12 cellular contexts compared by ENCODE assay signal in genomic region chr9:109705515-109705914, GRCh38.
DNase-seq lines count a peak whose midpoint lies in the region; ATAC-seq and TF ChIP-seq lines count a peak whose summit lies in the region.
"Had no signal": no experiment of that assay in that cellular context is flagged by ENCODE, and none has a peak within 500 bp of the region (broad histone marks: within the 10 kb centered on the region; RNA-seq: fewer than 3 reads in every experiment).

No MANE protein-coding gene starts in this region.

- intact Hi-C loops in activated T-helper 2 cell treated with anti-CD3 and anti-CD28 coated beads, Interferon-gamma antibody, Interleukin-2, Interleukin-4, amounts not matched to agents 10 μg/mL and 5 μg/mL and 100 μg/mL, durations not matched to agents 14 hours and 24 hours and 36 hours (cut with micrococcal nuclease): no loop called here
- intact Hi-C loops in activated CD8-positive, alpha-beta T cell treated with anti-CD3 and anti-CD28 coated beads for 36 hours (cut with micrococcal nuclease): no loop called here

- H3K79me2 ChIP-seq in GM23338 (replicated peaks; ENCODE audit: insufficient read depth): no peaks in the 10 kb centered on the region

- H3K27me3 ChIP-seq in GM23338 (ENCODE audit: insufficient read depth) (no peaks in the 10 kb centered on the region), liver (ENCODE audit: control insufficient read depth in 4 of 4, insufficient read depth in 4 of 4, low read length in 3 of 4) (no peaks in the 10 kb centered on the region)
- H3K27me3 ChIP-seq: SJCRH30 had no signal

- H3K27ac Mint-ChIP-seq in GM23338: no peak overlapping the region
- H3K27ac Mint-ChIP-seq in activated T-helper 2 cell treated with anti-CD3 and anti-CD28 coated beads, Interferon-gamma antibody, Interleukin-2, Interleukin-4, amounts not matched to agents 10 μg/mL and 5 μg/mL and 100 μg/mL, durations not matched to agents 14 hours and 24 hours and 36 hours: no peak overlapping the region
- no peak overlapping the region for H3K27ac Mint-ChIP-seq in activated CD8-positive, alpha-beta T cell treated with anti-CD3 and anti-CD28 coated beads for 36 hours
- H3K27ac Mint-ChIP-seq: nephron had no signal

- H3K9me3 Mint-ChIP-seq in GM23338: no peaks in the 10 kb centered on the region
- no peaks in the 10 kb centered on the region for H3K9me3 Mint-ChIP-seq in activated T-helper 2 cell treated with anti-CD3 and anti-CD28 coated beads, Interferon-gamma antibody, Interleukin-2, Interleukin-4, amounts not matched to agents 10 μg/mL and 5 μg/mL and 100 μg/mL, durations not matched to agents 14 hours and 24 hours and 36 hours
- H3K9me3 Mint-ChIP-seq in activated CD8-positive, alpha-beta T cell treated with anti-CD3 and anti-CD28 coated beads for 36 hours: no peaks in the 10 kb centered on the region
- H3K9me3 Mint-ChIP-seq: nephron had no signal

- peak in 1 of 2 experiments; percentile 62; a peak in 3 of 4 replicates for TF ChIP-seq CTCF in GM23338 (conservative IDR thresholded peaks at IDR 0.05; ENCODE audit: low read depth in 2 of 2)
- TF ChIP-seq CTCF in liver (IDR thresholded peaks at IDR 0.05; ENCODE audit: low read depth, low read length, missing input control): peak; percentile 40
- no peak for TF ChIP-seq CTCF in activated CD8-positive, alpha-beta T cell treated with anti-CD3 and anti-CD28 coated beads for 36 hours (IDR thresholded peaks at IDR 0.05)

- no peaks in the 10 kb centered on the region for H3K36me3 Mint-ChIP-seq in GM23338 (ENCODE audit: low read depth)
- H3K36me3 Mint-ChIP-seq in activated T-helper 2 cell treated with anti-CD3 and anti-CD28 coated beads, Interferon-gamma antibody, Interleukin-2, Interleukin-4, amounts not matched to agents 10 μg/mL and 5 μg/mL and 100 μg/mL, durations not matched to agents 14 hours and 24 hours and 36 hours (ENCODE audit: low read depth): no peaks in the 10 kb centered on the region
- H3K36me3 Mint-ChIP-seq in activated CD8-positive, alpha-beta T cell treated with anti-CD3 and anti-CD28 coated beads for 36 hours (ENCODE audit: low read depth): no peaks in the 10 kb centered on the region

- no peak overlapping the region for H3K27ac ChIP-seq in GM23338 (ENCODE audit: low read depth)
- H3K27ac ChIP-seq in liver (ENCODE audit: low read depth in 1 of 2, low read length in 2 of 2): no peak overlapping the region
- H3K27ac ChIP-seq: SJCRH30 had no signal

- ATAC-seq in GM23338: peak; percentile 69
- no peak for ATAC-seq in activated CD8-positive, alpha-beta T cell treated with anti-CD3 and anti-CD28 coated beads for 36 hours

- no peak for TF ChIP-seq POLR2A in erythroblast (IDR thresholded peaks at IDR 0.05; ENCODE audit: low read length)

- H3K36me3 ChIP-seq in GM23338 (ENCODE audit: insufficient read depth) (no peaks in the 10 kb centered on the region), liver (ENCODE audit: control insufficient read depth in 4 of 4, insufficient read depth in 3 of 4, low read depth in 1 of 4, low read length in 3 of 4) (no peaks in the 10 kb centered on the region)
- H3K36me3 ChIP-seq: SJCRH30 had no signal

- no peaks in the 10 kb centered on the region for H3F3A ChIP-seq in GM23338 (replicated peaks; ENCODE audit: low read depth)

- H4K20me1 ChIP-seq in GM23338 (replicated peaks; ENCODE audit: insufficient read depth): no peaks in the 10 kb centered on the region

- H3K4me1 ChIP-seq in GM23338 (ENCODE audit: insufficient read depth) (no peaks in the 10 kb centered on the region), liver (ENCODE audit: control insufficient read depth in 4 of 4, insufficient read depth in 4 of 4, low read length in 3 of 4) (no peaks in the 10 kb centered on the region)

- TF ChIP-seq RAD21 in liver (IDR thresholded peaks at IDR 0.05): peak; percentile 75 to 86

- H3K4me2 ChIP-seq in GM23338: no peak overlapping the region

- peaks cover 4% of the 10 kb centered on the region; the same call in 1 of the 3 replicates for H3K4me1 Mint-ChIP-seq in GM23338
- no peaks in the 10 kb centered on the region for H3K4me1 Mint-ChIP-seq in activated T-helper 2 cell treated with anti-CD3 and anti-CD28 coated beads, Interferon-gamma antibody, Interleukin-2, Interleukin-4, amounts not matched to agents 10 μg/mL and 5 μg/mL and 100 μg/mL, durations not matched to agents 14 hours and 24 hours and 36 hours (ENCODE audit: low read depth)
- H3K4me1 Mint-ChIP-seq in activated CD8-positive, alpha-beta T cell treated with anti-CD3 and anti-CD28 coated beads for 36 hours (ENCODE audit: low read depth): no peaks in the 10 kb centered on the region

- no peak overlapping the region for H3K4me3 Mint-ChIP-seq in GM23338
- no peak overlapping the region for H3K4me3 Mint-ChIP-seq in activated T-helper 2 cell treated with anti-CD3 and anti-CD28 coated beads, Interferon-gamma antibody, Interleukin-2, Interleukin-4, amounts not matched to agents 10 μg/mL and 5 μg/mL and 100 μg/mL, durations not matched to agents 14 hours and 24 hours and 36 hours (ENCODE audit: low read depth)
- no peak overlapping the region for H3K4me3 Mint-ChIP-seq in activated CD8-positive, alpha-beta T cell treated with anti-CD3 and anti-CD28 coated beads for 36 hours
- H3K4me3 Mint-ChIP-seq: nephron had no signal

- H3K9ac ChIP-seq in liver (ENCODE audit: low read depth in 1 of 2, low read length in 2 of 2): no peak overlapping the region

- H3K9me3 ChIP-seq in liver (ENCODE audit: control insufficient read depth in 4 of 4, low read length in 3 of 4): no peaks in the 10 kb centered on the region
- H3K9me3 ChIP-seq: SJCRH30 had no signal

- H2AFZ ChIP-seq in GM23338: no peak overlapping the region

- peak; percentile 39 for DNase-seq in GM23338 (ENCODE audit: low spot score)
- peak; percentile 54 for DNase-seq in NCI-H69 (lab: John Stamatoyannopoulos, UW)
- peak; percentile 0 for DNase-seq in cerebellar cortex (ENCODE audit: low spot score)
- no peak for DNase-seq in activated T-helper 2 cell treated with anti-CD3 and anti-CD28 coated beads, Interferon-gamma antibody, Interleukin-2, Interleukin-4, amounts not matched to agents 10 μg/mL and 5 μg/mL and 100 μg/mL, durations not matched to agents 14 hours and 24 hours and 36 hours (ENCODE audit: low spot score)
- DNase-seq in effector CD4-positive, alpha-beta T cell: no peak
- no peak for DNase-seq in erythroblast (lab: John Stamatoyannopoulos, UW)
- DNase-seq in activated CD8-positive, alpha-beta T cell treated with anti-CD3 and anti-CD28 coated beads for 36 hours: no peak
- DNase-seq: activated CD4-positive, alpha-beta T cell treated with anti-CD3 and anti-CD28 coated beads for 48 hours; NCI-H2171 had no signal

- H3K4me3 ChIP-seq in GM23338: no peak overlapping the region
- no peak overlapping the region for H3K4me3 ChIP-seq in liver (ENCODE audit: low read depth in 1 of 3, low read length in 3 of 3)
- H3K4me3 ChIP-seq: SJCRH30 had no signal

- POLR2A ChIA-PET in activated CD8-positive, alpha-beta T cell treated with anti-CD3 and anti-CD28 coated beads for 36 hours (lab: Charles Lee): no interaction called here

- CTCF ChIA-PET in activated CD8-positive, alpha-beta T cell treated with anti-CD3 and anti-CD28 coated beads for 36 hours (lab: Charles Lee): no interaction called here

- H3K9me2 ChIP-seq in GM23338 (ENCODE audit: insufficient read depth): no peaks in the 10 kb centered on the region

- H3K27me3 Mint-ChIP-seq in GM23338 (ENCODE audit: insufficient read depth, low read depth, poor library complexity): peaks cover 2% of the 10 kb centered on the region
- H3K27me3 Mint-ChIP-seq in activated T-helper 2 cell treated with anti-CD3 and anti-CD28 coated beads, Interferon-gamma antibody, Interleukin-2, Interleukin-4, amounts not matched to agents 10 μg/mL and 5 μg/mL and 100 μg/mL, durations not matched to agents 14 hours and 24 hours and 36 hours (ENCODE audit: low read depth): no peaks in the 10 kb centered on the region
- H3K27me3 Mint-ChIP-seq in activated CD8-positive, alpha-beta T cell treated with anti-CD3 and anti-CD28 coated beads for 36 hours: no peaks in the 10 kb centered on the region

TF ChIP-seq in GM23338, 12 proteins besides CTCF, POLR2A, EP300 and RAD21:
- no peak for TF ChIP-seq NANOG (IDR thresholded peaks at IDR 0.05; ENCODE audit: borderline replicate concordance)
- TF ChIP-seq POLR2AphosphoS5 (IDR thresholded peaks at IDR 0.05; ENCODE audit: low read depth): no peak

TF ChIP-seq in liver, 16 proteins besides CTCF, POLR2A, EP300 and RAD21:
- peak; percentile 66 for TF ChIP-seq ATF3 (IDR thresholded peaks at IDR 0.05)
- no peak for TF ChIP-seq FOXA1 (IDR thresholded peaks at IDR 0.05)
- no peak for TF ChIP-seq RXRA (IDR thresholded peaks at IDR 0.05)

Comparison
In these comparisons a context has a peak if more than half of its experiments do, and no peak if none do; other contexts are left out.
1. DNase-seq: peak in GM23338 (single experiment), NCI-H69 (single experiment) and cerebellar cortex (single experiment); none in activated T-helper 2 cell treated with anti-CD3 and anti-CD28 coated beads, Interferon-gamma antibody, Interleukin-2, Interleukin-4, amounts not matched to agents 10 μg/mL and 5 μg/mL and 100 μg/mL, durations not matched to agents 14 hours and 24 hours and 36 hours (single experiment), effector CD4-positive, alpha-beta T cell (single experiment), erythroblast (0 of 2) and activated CD8-positive, alpha-beta T cell treated with anti-CD3 and anti-CD28 coated beads for 36 hours (single experiment).